25 cellular contexts compared by ENCODE assay signal in genomic region chr3:106755336-106755735, GRCh38.
"Had no signal": no experiment of that assay in that cellular context is flagged by ENCODE, and none has a peak within 500 bp of the region (broad histone marks: within the 10 kb centered on the region; RNA-seq: fewer than 3 reads in every experiment).

No MANE protein-coding gene starts in this region.

- H2AFZ ChIP-seq: neural progenitor cell, parathyroid adenoma had no signal

- H3K4me1 ChIP-seq: neural progenitor cell, parathyroid adenoma, psoas muscle, right lobe of liver, sigmoid colon, stomach, thyroid gland, tibial nerve, upper lobe of left lung, vagina had no signal

- H3K79me2 ChIP-seq: parathyroid adenoma had no signal

- H3K27me3 ChIP-seq: neural progenitor cell, ovary, right lobe of liver, sigmoid colon, stomach, thyroid gland, tibial nerve, upper lobe of left lung, vagina had no signal

- H3K4me2 ChIP-seq: neural progenitor cell had no signal

- H3K27ac ChIP-seq: neural progenitor cell, ovary, parathyroid adenoma, psoas muscle, right lobe of liver, sigmoid colon, stomach, thoracic aorta, thyroid gland, tibial nerve, upper lobe of left lung, vagina had no signal

- DNase-seq: natural killer cell; occipital lobe; ovary; posterior cingulate gyrus; psoas muscle; right cardiac atrium; right lobe of liver; sigmoid colon; small intestine; stimulated activated CD4-positive, alpha-beta T cell treated with anti-CD3 and anti-CD28 coated beads, Interleukin-15, amount 100 ng/mL, for 24 hours; stimulated activated CD4-positive, alpha-beta T cell treated with anti-CD3 and anti-CD28 coated beads, Interleukin-2, amount 100 ng/mL, for 24 hours; stimulated activated CD4-positive, alpha-beta T cell treated with anti-CD3 and anti-CD28 coated beads, Interleukin-2, amount 100 ng/mL, for 48 hours; stimulated activated CD4-positive, alpha-beta T cell treated with anti-CD3 and anti-CD28 coated beads, Interleukin-4, amount 100 ng/mL, for 24 hours; stimulated activated naive B cell treated with anti-CD40 and anti-IgM and Interleukin-4, amounts not matched to agents 10 μg/mL and 1 μg/mL and 100 μg/mL, for 72 hours; stimulated activated naive CD4-positive, alpha-beta T cell treated with Interleukin-2 at 50 U/mL for 16 hours; stomach; thyroid gland; trophoblast cell; upper lobe of left lung had no signal

- H3K9ac ChIP-seq: neural progenitor cell, parathyroid adenoma had no signal

- H3K36me3 ChIP-seq: neural progenitor cell, ovary, right lobe of liver, sigmoid colon, stomach, thoracic aorta, thyroid gland, tibial nerve, upper lobe of left lung, vagina had no signal

- H3K4me3 ChIP-seq: neural progenitor cell, ovary, psoas muscle, right lobe of liver, sigmoid colon, stomach, thoracic aorta, thyroid gland, tibial nerve, upper lobe of left lung, vagina had no signal

- FAIRE-seq: small intestine, urothelium cell line had no signal

- H3K9me3 ChIP-seq: ovary, psoas muscle, right lobe of liver, thyroid gland had no signal
